ENCODE assay signal across 18 cellular contexts in genomic region chr20:63124092-63124781, GRCh38.
DNase-seq lines count a peak whose midpoint lies in the region; ATAC-seq, FAIRE-seq and TF ChIP-seq lines count a peak whose summit lies in the region.
"Had no signal": no experiment of that assay in that cellular context is flagged by ENCODE, and none has a peak within 500 bp of the region (broad histone marks: within the 10 kb centered on the region; RNA-seq: fewer than 3 reads in every experiment).

No MANE protein-coding gene starts in this region.

- no peak overlapping the region for H3K4me3 ChIP-seq in H7 (ENCODE audit: insufficient read depth, low read depth, low read length)
- H3K4me3 ChIP-seq in astrocyte (ENCODE audit: insufficient read depth, low read depth, low read length): no peak overlapping the region
- H3K4me3 ChIP-seq: gastroesophageal sphincter, skin epidermis, uterus had no signal

- FAIRE-seq in astrocyte (lab: Jason Lieb, UNC): no peak
- FAIRE-seq: bronchial epithelial cell had no signal

- no peak overlapping the region for H2AFZ ChIP-seq in astrocyte (ENCODE audit: low read depth, low read length)

- no peaks in the 10 kb centered on the region for H3K9me3 ChIP-seq in astrocyte (ENCODE audit: insufficient read depth, low read depth, low read length)
- H3K9me3 ChIP-seq: uterus had no signal

- H3K27ac ChIP-seq in astrocyte (ENCODE audit: low read depth, low read length) (no peak overlapping the region), substantia nigra (ENCODE audit: low read depth, low read length, poor library complexity, severe bottlenecking) (no peak overlapping the region)
- H3K27ac ChIP-seq: gastroesophageal sphincter, skin epidermis, uterus had no signal

- DNase-seq in AG08396 (ENCODE audit: low spot score) (peak; percentile 74), H7 (peak; percentile 46), astrocyte (ENCODE audit: low read depth) (peak; percentile 24), mesenteric fat pad (ENCODE audit: low spot score) (peak; percentile 73), NK-92 (lab: John Stamatoyannopoulos, UW; ENCODE audit: unreplicated experiment) (no peak), T1000 (lab: John Stamatoyannopoulos, UW) (no peak), substantia nigra (lab: John Stamatoyannopoulos, UW) (no peak)
- DNase-seq: GOT3; mesendoderm; NCI-H1105 treated with DMSO at 0.1 percent for 48 hours; nucleus accumbens; stimulated activated naive CD4-positive, alpha-beta T cell; uterus had no signal

- no peaks in the 10 kb centered on the region for H3K36me3 Mint-ChIP-seq in astrocyte (ENCODE audit: low read depth, unreplicated experiment)
- H3K36me3 Mint-ChIP-seq: activated naive CD4-positive, alpha-beta T cell treated with anti-CD3 and anti-CD28 coated beads, Interleukin-2, amount 50 U/mL, for 24 hours had no signal

- no peak for TF ChIP-seq CTCF in astrocyte (IDR thresholded peaks at IDR 0.05; ENCODE audit: insufficient read depth, low read depth, low read length)

- H3K36me3 ChIP-seq in H7 (replicated peaks; ENCODE audit: control insufficient read depth, insufficient read depth, low read length) (no peaks in the 10 kb centered on the region), astrocyte (ENCODE audit: insufficient read depth, low read length) (no peaks in the 10 kb centered on the region)
- H3K36me3 ChIP-seq: gastroesophageal sphincter, uterus had no signal

- peaks cover 36% of the 10 kb centered on the region for H3K27me3 Mint-ChIP-seq in astrocyte (ENCODE audit: low read depth, unreplicated experiment)

- no peak overlapping the region for H3K4me3 Mint-ChIP-seq in astrocyte (ENCODE audit: unreplicated experiment)
- H3K4me3 Mint-ChIP-seq: activated naive CD4-positive, alpha-beta T cell treated with anti-CD3 and anti-CD28 coated beads, Interleukin-2, amount 50 U/mL, for 24 hours had no signal

- H3K79me2 ChIP-seq in astrocyte (ENCODE audit: insufficient read depth, low read length): no peaks in the 10 kb centered on the region

- H3K4me1 Mint-ChIP-seq in astrocyte (ENCODE audit: low read depth, unreplicated experiment): no peaks in the 10 kb centered on the region
- H3K4me1 Mint-ChIP-seq: activated naive CD4-positive, alpha-beta T cell treated with anti-CD3 and anti-CD28 coated beads, Interleukin-2, amount 50 U/mL, for 24 hours had no signal

- no peak overlapping the region for H3K9ac ChIP-seq in astrocyte (ENCODE audit: low read length)

- no peak overlapping the region for H3K27ac Mint-ChIP-seq in astrocyte (ENCODE audit: unreplicated experiment)
- H3K27ac Mint-ChIP-seq: activated naive CD4-positive, alpha-beta T cell treated with anti-CD3 and anti-CD28 coated beads, Interleukin-2, amount 50 U/mL, for 24 hours had no signal

- H4K20me1 ChIP-seq in astrocyte (ENCODE audit: insufficient read depth, low read length): no peaks in the 10 kb centered on the region

- H3K4me1 ChIP-seq in astrocyte (ENCODE audit: insufficient read depth, low read length): no peaks in the 10 kb centered on the region
- H3K4me1 ChIP-seq: gastroesophageal sphincter, uterus had no signal

- H3K9me3 Mint-ChIP-seq in astrocyte (ENCODE audit: unreplicated experiment): no peaks in the 10 kb centered on the region
- H3K9me3 Mint-ChIP-seq: activated naive CD4-positive, alpha-beta T cell treated with anti-CD3 and anti-CD28 coated beads, Interleukin-2, amount 50 U/mL, for 24 hours had no signal

- H3K4me2 ChIP-seq in astrocyte (ENCODE audit: low read length): no peak overlapping the region

- peaks cover under 1% of the 10 kb centered on the region; the same call in 1 of the 2 replicates for H3K27me3 ChIP-seq in H7 (ENCODE audit: control insufficient read depth, insufficient read depth, low read length)
- H3K27me3 ChIP-seq in astrocyte (ENCODE audit: insufficient read depth, low read length): peaks cover 5% of the 10 kb centered on the region
- H3K27me3 ChIP-seq: uterus had no signal

- ATAC-seq in GM18861 (IDR thresholded peaks at IDR 0.05; ENCODE audit: unreplicated experiment): no peak
- ATAC-seq: gastroesophageal sphincter had no signal

Comparison
In these comparisons a context has a peak if more than half of its experiments do, and no peak if none do; other contexts are left out.
1. DNase-seq: peak in AG08396 (single experiment), H7 (single experiment), astrocyte (single experiment) and mesenteric fat pad (single experiment); none in NK-92 (single experiment), T1000 (single experiment) and substantia nigra (0 of 49).